16 cellular contexts compared by ENCODE assay signal in genomic region chr16:85185281-85185680, GRCh38.
DNase-seq lines count a peak whose midpoint lies in the region; ATAC-seq and TF ChIP-seq lines count a peak whose summit lies in the region.
"Had no signal": no experiment of that assay in that cellular context is flagged by ENCODE, and none has a peak within 500 bp of the region (broad histone marks: within the 10 kb centered on the region; RNA-seq: fewer than 3 reads in every experiment).

No MANE protein-coding gene starts in this region.

- peak overlapping the region in 9 of 12 donors; percentile 5 to 81 (median 35) for H3K27ac ChIP-seq in heart left ventricle
- peak overlapping the region in 6 of 10 donors; percentile 5 to 56 (median 49) for H3K27ac ChIP-seq in heart right ventricle
- H3K27ac ChIP-seq in lower lobe of right lung: no peak overlapping the region
- peak overlapping the region; percentile 21 for H3K27ac ChIP-seq in skeletal muscle tissue (ENCODE audit: low read depth, low read length)
- no peak overlapping the region for H3K27ac ChIP-seq in tibial artery
- H3K27ac ChIP-seq: GM23248, HL-60 had no signal

- H3K9ac ChIP-seq in skeletal muscle tissue (ENCODE audit: low read depth in 1 of 3, low read length in 3 of 3): no peak overlapping the region
- H3K9ac ChIP-seq: GM23248 had no signal

- WGBS in heart left ventricle, 4 donors: 54 to 92% (median 62%) methylated on average over 2 to 7 of the region's 7 CpGs
- WGBS in heart right ventricle, 2 donors: 56 to 71% methylated on average over 7 of the region's 7 CpGs

- H3K4me3 ChIP-seq in heart left ventricle (no peak overlapping the region), heart right ventricle (no peak overlapping the region), lower lobe of right lung (no peak overlapping the region), skeletal muscle tissue (ENCODE audit: low read length in 3 of 3) (no peak overlapping the region), tibial artery (no peak overlapping the region)
- H3K4me3 ChIP-seq: GM23248, HAP-1 had no signal

- H3K4me1 ChIP-seq in heart left ventricle: peaks cover 0 to 40% (median 8%) of the 10 kb centered on the region in 12 donors
- peaks cover 0 to 47% (median 23%) of the 10 kb centered on the region in 9 donors for H3K4me1 ChIP-seq in heart right ventricle
- no peaks in the 10 kb centered on the region for H3K4me1 ChIP-seq in lower lobe of right lung
- peaks cover 34 to 60% (median 55%) of the 10 kb centered on the region in 3 donors for H3K4me1 ChIP-seq in skeletal muscle tissue (ENCODE audit: control insufficient read depth in 3 of 3, insufficient read depth in 3 of 3, low read length in 3 of 3)
- peaks cover 0 to 14% (median 10%) of the 10 kb centered on the region in 4 donors for H3K4me1 ChIP-seq in tibial artery
- H3K4me1 ChIP-seq: HAP-1 had no signal

- TF ChIP-seq POLR2A in heart left ventricle (IDR thresholded peaks at IDR 0.05): no peak

- intact Hi-C loops in heart left ventricle (cut with DNase I) (no loop called here), left cardiac atrium (cut with DNase I) (no loop called here), heart right ventricle (cut with DNase I) (no loop called here), lower lobe of right lung (cut with DNase I) (no loop called here), tibial artery (cut with DNase I; ENCODE audit: low total_unique reads) (no loop called here)

- H3K36me3 ChIP-seq in heart left ventricle (peaks cover 0 to 12% (median 0%) of the 10 kb centered on the region in 9 donors), heart right ventricle (peaks cover 0 to 12% (median 0%) of the 10 kb centered on the region in 9 donors), lower lobe of right lung (no peaks in the 10 kb centered on the region), skeletal muscle tissue (ENCODE audit: control insufficient read depth in 3 of 3, insufficient read depth in 3 of 3, low read length in 3 of 3) (peaks cover 5 to 10% (median 7%) of the 10 kb centered on the region in 3 donors), tibial artery (peaks cover 0 to 12% (median 7%) of the 10 kb centered on the region in 3 donors)

- DNase-seq in heart left ventricle: peak in 2 of 5 donors; percentile 79 to 81
- DNase-seq in left cardiac atrium: no peak
- DNase-seq in heart right ventricle: no peak
- peak; percentile 15 for DNase-seq in lower lobe of right lung
- no peak for DNase-seq in DMS114 treated with DMSO at 0.1 percent for 48 hours (lab: John Stamatoyannopoulos, UW; ENCODE audit: unreplicated experiment)
- DNase-seq in cortex of kidney (lab: John Stamatoyannopoulos, UW): no peak
- no peak for DNase-seq in tibial artery
- DNase-seq: C1 segment of cervical spinal cord; CD4-positive, CD25-positive, alpha-beta regulatory T cell; CD8-positive, alpha-beta memory T cell; COR-L47; DMS 273 treated with DMSO at 0.1 percent for 48 hours; GM23248 had no signal

- ATAC-seq in heart left ventricle (peak; percentile 28 to 82 (median 68)), left cardiac atrium (no peak), heart right ventricle (peak in 6 of 8 donors; percentile 35 to 70 (median 62)), lower lobe of right lung (no peak)

- TF ChIP-seq CTCF in heart left ventricle (IDR thresholded peaks at IDR 0.05): no peak
- TF ChIP-seq CTCF in heart right ventricle (IDR thresholded peaks at IDR 0.05): peak in 1 of 9 donors; percentile 8
- TF ChIP-seq CTCF in lower lobe of right lung (IDR thresholded peaks at IDR 0.05): no peak
- TF ChIP-seq CTCF in tibial artery (IDR thresholded peaks at IDR 0.05): no peak

- H3K9me3 ChIP-seq in heart left ventricle (peaks cover 0 to 36% (median 16%) of the 10 kb centered on the region in 12 donors), heart right ventricle (peaks cover 0 to 34% (median 18%) of the 10 kb centered on the region in 11 donors), lower lobe of right lung (peaks cover 15% of the 10 kb centered on the region), skeletal muscle tissue (ENCODE audit: control insufficient read depth in 3 of 3, low read length in 3 of 3) (no peaks in the 10 kb centered on the region), tibial artery (peaks cover 0 to 16% (median 13%) of the 10 kb centered on the region in 3 donors)

- H3K27me3 ChIP-seq in heart left ventricle: no peaks in the 10 kb centered on the region
- H3K27me3 ChIP-seq in heart right ventricle: no peaks in the 10 kb centered on the region
- no peaks in the 10 kb centered on the region for H3K27me3 ChIP-seq in lower lobe of right lung (ENCODE audit: low read depth)
- H3K27me3 ChIP-seq in skeletal muscle tissue (ENCODE audit: control insufficient read depth in 3 of 3, insufficient read depth in 3 of 3, low read length in 3 of 3): no peaks in the 10 kb centered on the region
- no peaks in the 10 kb centered on the region for H3K27me3 ChIP-seq in tibial artery

Comparison
In these comparisons a context has a peak if more than half of its experiments do, and no peak if none do; other contexts are left out.
1. ATAC-seq: peak in heart left ventricle (4 of 4) and heart right ventricle (6 of 8); none in left cardiac atrium (0 of 2) and lower lobe of right lung (0 of 2).
2. H3K27ac ChIP-seq: peak in heart left ventricle (9 of 12), heart right ventricle (6 of 10) and skeletal muscle tissue (single experiment); none in lower lobe of right lung (single experiment) and tibial artery (0 of 2).